ENCODE assay signal across 30 cellular contexts in genomic region chr9:70679845-70680244, GRCh38.
DNase-seq lines count a peak whose midpoint lies in the region; ATAC-seq and TF ChIP-seq lines count a peak whose summit lies in the region.
"Had no signal": no experiment of that assay in that cellular context is flagged by ENCODE, and none has a peak within 500 bp of the region (broad histone marks: within the 10 kb centered on the region; RNA-seq: fewer than 3 reads in every experiment).

No MANE protein-coding gene starts in this region.

- no peaks in the 10 kb centered on the region for H3K36me3 Mint-ChIP-seq in activated T-helper 1 cell treated with anti-CD3 and anti-CD28 coated beads, Interleukin-12 subunit alpha, Interleukin-12 subunit beta, Interleukin-2, Interleukin-4 antibody, amounts not matched to agents 30 ng/mL and 10 ng/mL and 1 ng/mL, durations not matched to agents 14 hours and 24 hours and 36 hours (ENCODE audit: low read depth)
- H3K36me3 Mint-ChIP-seq: CD8-positive, alpha-beta memory T cell; naive thymus-derived CD4-positive, alpha-beta T cell had no signal

- DNase-seq in GM23248: peak; percentile 35
- peak; percentile 25 for DNase-seq in NB4 (ENCODE audit: low read depth)
- peak; percentile 55 for DNase-seq in epithelial cell of esophagus (ENCODE audit: low read depth)
- peak; percentile 70 for DNase-seq in iris pigment epithelial cell (ENCODE audit: low read depth)
- DNase-seq in NCI-H2196 (lab: John Stamatoyannopoulos, UW; ENCODE audit: unreplicated experiment): no peak
- no peak for DNase-seq in activated T-helper 1 cell treated with anti-CD3 and anti-CD28 coated beads, Interleukin-12 subunit alpha, Interleukin-12 subunit beta, Interleukin-2, Interleukin-4 antibody, amounts not matched to agents 30 ng/mL and 10 ng/mL and 1 ng/mL, durations not matched to agents 14 hours and 24 hours and 36 hours (ENCODE audit: low spot score)
- no peak for DNase-seq in cerebellar nuclear complex (lab: John Stamatoyannopoulos, UW)
- DNase-seq: activated CD4-positive, alpha-beta T cell treated with anti-CD3 and anti-CD28 coated beads, Interleukin-2, amount 10 ng/mL, durations not matched to agents 24 days and 14 days; activated T-cell treated with anti-CD3 and anti-CD28 coated beads, Interleukin-2, amount 50 U/mL, for 4 hours; BE2C; CD8-positive, alpha-beta memory T cell; DMS 273 treated with DMSO at 0.1 percent for 48 hours; effector memory CD4-positive, alpha-beta T cell; glutamatergic neuron; H7; KBM-7; left ventricle myocardium superior; MM.1S; naive thymus-derived CD4-positive, alpha-beta T cell; NCI-H524; NK-92 treated with Interleukin-12 subunit alpha and Interleukin-12 subunit beta, amount 100 ng/mL, for 24 hours; nucleus accumbens; SHP77; stimulated activated CD4-positive, alpha-beta T cell treated with anti-CD3 and anti-CD28 coated beads, Interleukin-2, amount 100 ng/mL, for 24 hours; T-helper 9 cell; WERI-Rb-1 had no signal

- in situ Hi-C loops in GM23248 (cut with MboI): no loop called here

- no peak overlapping the region for H3K9ac ChIP-seq in GM23248

- TF ChIP-seq CTCF in NB4 (IDR thresholded peaks at IDR 0.05; ENCODE audit: low read depth, low read length) (no peak), epithelial cell of esophagus (IDR thresholded peaks at IDR 0.05; ENCODE audit: insufficient read depth, low read depth, low read length, missing control alignments) (no peak)

- no peaks in the 10 kb centered on the region for H3K4me1 Mint-ChIP-seq in activated T-helper 1 cell treated with anti-CD3 and anti-CD28 coated beads, Interleukin-12 subunit alpha, Interleukin-12 subunit beta, Interleukin-2, Interleukin-4 antibody, amounts not matched to agents 30 ng/mL and 10 ng/mL and 1 ng/mL, durations not matched to agents 14 hours and 24 hours and 36 hours (ENCODE audit: low read depth)
- H3K4me1 Mint-ChIP-seq: activated CD4-positive, alpha-beta T cell treated with anti-CD3 and anti-CD28 coated beads, Interleukin-2, amount 10 ng/mL, durations not matched to agents 24 days and 14 days; CD8-positive, alpha-beta memory T cell; naive thymus-derived CD4-positive, alpha-beta T cell had no signal

- no peak for ATAC-seq in GM21737 (IDR thresholded peaks at IDR 0.05; ENCODE audit: unreplicated experiment)
- ATAC-seq: activated T-cell treated with anti-CD3 and anti-CD28 coated beads, Interleukin-2, amount 50 U/mL, for 4 hours; left ventricle myocardium superior; naive thymus-derived CD4-positive, alpha-beta T cell had no signal

- no peak overlapping the region for H3K4me3 Mint-ChIP-seq in activated T-helper 1 cell treated with anti-CD3 and anti-CD28 coated beads, Interleukin-12 subunit alpha, Interleukin-12 subunit beta, Interleukin-2, Interleukin-4 antibody, amounts not matched to agents 30 ng/mL and 10 ng/mL and 1 ng/mL, durations not matched to agents 14 hours and 24 hours and 36 hours
- H3K4me3 Mint-ChIP-seq: activated CD4-positive, alpha-beta T cell treated with anti-CD3 and anti-CD28 coated beads, Interleukin-2, amount 10 ng/mL, durations not matched to agents 24 days and 14 days; activated T-cell treated with anti-CD3 and anti-CD28 coated beads, Interleukin-2, amount 50 U/mL, for 4 hours; CD8-positive, alpha-beta memory T cell; naive thymus-derived CD4-positive, alpha-beta T cell had no signal

- H3K4me3 ChIP-seq in GM23248 (no peak overlapping the region), NB4 (ENCODE audit: low read depth, low read length) (no peak overlapping the region), epithelial cell of esophagus (ENCODE audit: low read length) (no peak overlapping the region)
- H3K4me3 ChIP-seq: coronary artery, skin epidermis, tibial nerve had no signal

- H2AFZ ChIP-seq in GM23248: no peak overlapping the region

- intact Hi-C loops in activated T-helper 1 cell treated with anti-CD3 and anti-CD28 coated beads, Interleukin-12 subunit alpha, Interleukin-12 subunit beta, Interleukin-2, Interleukin-4 antibody, amounts not matched to agents 30 ng/mL and 10 ng/mL and 1 ng/mL, durations not matched to agents 14 hours and 24 hours and 36 hours (cut with micrococcal nuclease): no loop called here

- no peaks in the 10 kb centered on the region for H3F3A ChIP-seq in GM23248 (ENCODE audit: insufficient read depth)

- no peak overlapping the region for H3K4me2 ChIP-seq in GM23248 (ENCODE audit: unreplicated experiment)

- no peaks in the 10 kb centered on the region for H3K9me3 Mint-ChIP-seq in activated T-helper 1 cell treated with anti-CD3 and anti-CD28 coated beads, Interleukin-12 subunit alpha, Interleukin-12 subunit beta, Interleukin-2, Interleukin-4 antibody, amounts not matched to agents 30 ng/mL and 10 ng/mL and 1 ng/mL, durations not matched to agents 14 hours and 24 hours and 36 hours
- H3K9me3 Mint-ChIP-seq: activated CD4-positive, alpha-beta T cell treated with anti-CD3 and anti-CD28 coated beads, Interleukin-2, amount 10 ng/mL, durations not matched to agents 24 days and 14 days; activated T-cell treated with anti-CD3 and anti-CD28 coated beads, Interleukin-2, amount 50 U/mL, for 4 hours; naive thymus-derived CD4-positive, alpha-beta T cell had no signal

- H3K27ac Mint-ChIP-seq in activated T-helper 1 cell treated with anti-CD3 and anti-CD28 coated beads, Interleukin-12 subunit alpha, Interleukin-12 subunit beta, Interleukin-2, Interleukin-4 antibody, amounts not matched to agents 30 ng/mL and 10 ng/mL and 1 ng/mL, durations not matched to agents 14 hours and 24 hours and 36 hours: no peak overlapping the region
- H3K27ac Mint-ChIP-seq: activated CD4-positive, alpha-beta T cell treated with anti-CD3 and anti-CD28 coated beads, Interleukin-2, amount 10 ng/mL, durations not matched to agents 24 days and 14 days; CD8-positive, alpha-beta memory T cell; naive thymus-derived CD4-positive, alpha-beta T cell had no signal

- H3K27me3 ChIP-seq in GM23248 (replicated peaks; ENCODE audit: insufficient read depth): no peaks in the 10 kb centered on the region
- H3K27me3 ChIP-seq: BE2C, tibial nerve had no signal

- TF ChIP-seq POLR2A in NB4 (IDR thresholded peaks at IDR 0.05; ENCODE audit: extremely low read depth, insufficient read length): no peak

- 62 to 69% methylated on average over 4 of the region's 4 CpGs for WGBS in GM23248 (ENCODE audit: low coverage in 1 of 2, low lambda C conversion rate in 2 of 2, missing lambda C conversion rate in 2 of 2), 2 experiments

- no peak overlapping the region for H3K27ac ChIP-seq in GM23248
- H3K27ac ChIP-seq: coronary artery, skin epidermis, WERI-Rb-1 had no signal

- H3K36me3 ChIP-seq in GM23248 (ENCODE audit: low read depth): no peaks in the 10 kb centered on the region
- H3K36me3 ChIP-seq: BE2C, tibial nerve, WERI-Rb-1 had no signal

- H3K9me2 ChIP-seq in GM23248 (ENCODE audit: insufficient read depth): no peaks in the 10 kb centered on the region

- H4K20me1 ChIP-seq in GM23248 (ENCODE audit: insufficient read depth): no peaks in the 10 kb centered on the region

- no peaks in the 10 kb centered on the region for H3K9me3 ChIP-seq in GM23248 (ENCODE audit: low read depth)
- H3K9me3 ChIP-seq: BE2C, tibial nerve had no signal

- H3K79me2 ChIP-seq in GM23248 (ENCODE audit: insufficient read depth): no peaks in the 10 kb centered on the region

- no peaks in the 10 kb centered on the region for H3K4me1 ChIP-seq in GM23248 (ENCODE audit: insufficient read depth)

- peaks cover 13% of the 10 kb centered on the region for H3K27me3 Mint-ChIP-seq in activated T-helper 1 cell treated with anti-CD3 and anti-CD28 coated beads, Interleukin-12 subunit alpha, Interleukin-12 subunit beta, Interleukin-2, Interleukin-4 antibody, amounts not matched to agents 30 ng/mL and 10 ng/mL and 1 ng/mL, durations not matched to agents 14 hours and 24 hours and 36 hours (ENCODE audit: insufficient read depth)

Comparison
In these comparisons a context has a peak if more than half of its experiments do, and no peak if none do; other contexts are left out.
1. DNase-seq: peak in GM23248 (single experiment), NB4 (single experiment), epithelial cell of esophagus (single experiment) and iris pigment epithelial cell (single experiment); none in NCI-H2196 (single experiment), activated T-helper 1 cell treated with anti-CD3 and anti-CD28 coated beads, Interleukin-12 subunit alpha, Interleukin-12 subunit beta, Interleukin-2, Interleukin-4 antibody, amounts not matched to agents 30 ng/mL and 10 ng/mL and 1 ng/mL, durations not matched to agents 14 hours and 24 hours and 36 hours (single experiment) and cerebellar nuclear complex (0 of 2).